ENCODE assay signal across 17 cellular contexts in the genomic region with DNA sequence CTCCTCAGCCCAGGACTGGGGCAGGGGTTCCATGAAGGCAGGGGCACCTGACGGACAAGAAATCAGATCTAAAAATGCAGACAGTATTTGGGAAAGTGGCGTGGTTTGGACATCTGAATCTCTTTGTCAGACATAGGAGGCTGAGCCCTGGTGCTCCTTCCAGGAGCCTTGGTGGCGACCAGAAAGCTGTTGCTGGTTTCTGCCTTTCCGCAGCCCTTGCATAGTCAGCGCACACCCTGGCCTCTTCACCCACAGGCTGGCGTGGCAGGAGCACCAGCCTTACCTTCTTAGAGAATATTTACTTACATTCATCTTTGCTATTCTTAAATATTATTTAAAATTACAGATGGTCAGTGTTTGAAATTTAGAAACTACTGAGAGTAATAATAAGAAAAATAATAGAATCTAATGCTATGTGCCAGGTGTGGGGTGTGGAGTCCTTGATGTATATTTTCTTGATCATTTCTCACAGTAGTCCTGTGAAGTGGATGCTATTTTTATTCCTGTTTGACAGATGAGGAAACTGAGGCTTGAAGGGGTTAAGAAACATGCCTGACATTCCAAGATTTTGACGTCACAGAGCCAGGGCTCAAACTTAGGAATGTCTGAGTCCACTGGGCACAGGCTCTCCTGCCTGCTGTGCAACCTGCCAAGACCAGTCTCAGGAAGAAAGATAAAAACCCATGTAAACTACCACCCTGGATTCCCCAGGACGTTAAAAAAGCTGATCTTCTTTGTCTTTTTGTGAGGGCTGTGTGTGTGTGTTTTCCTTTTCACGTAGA. TPM values are rescaled to one million over a fixed set of nuclear protein-coding genes. Genes with fewer than 3 reads are reported as not detected.
DNase-seq lines count a peak whose midpoint lies in the region; ATAC-seq and TF ChIP-seq lines count a peak whose summit lies in the region.
"Had no signal": no experiment of that assay in that cellular context is flagged by ENCODE, and none has a peak within 500 bp of the region (broad histone marks: within the 10 kb centered on the region; RNA-seq: fewer than 3 reads in every experiment).

No MANE protein-coding gene starts in this region.

- peaks cover 0 to 32% (median 14%) of the 10 kb centered on the region in 4 donors for H3K4me1 ChIP-seq in right lobe of liver
- H3K4me1 ChIP-seq in aorta (ENCODE audit: control insufficient read depth in 1 of 2, insufficient read depth in 2 of 2, low read length in 2 of 2) = no peaks in the 10 kb centered on the region

- H3K36me3 ChIP-seq in right lobe of liver (no peaks in the 10 kb centered on the region), aorta (ENCODE audit: control insufficient read depth in 1 of 2, insufficient read depth in 2 of 2, low read length in 1 of 2) (no peaks in the 10 kb centered on the region)

- H3K27ac Mint-ChIP-seq in activated T-cell treated with anti-CD3 and anti-CD28 coated beads, Interleukin-2, amount 50 U/mL, for 24 hours = no peak overlapping the region
- H3K27ac Mint-ChIP-seq: activated CD4-positive, alpha-beta T cell treated with anti-CD3 and anti-CD28 coated beads, Interleukin-2, amount 10 ng/mL, durations not matched to agents 7 days and 5 days; activated T-helper 17 cell treated with anti-CD3 and anti-CD28 coated beads, Interleukin-2, amount 50 U/mL, for 72 hours; T-helper 2 cell treated with Interferon-gamma antibody and Interleukin-4, amounts not matched to agents 5 μg/mL and 100 μg/mL, for 36 hours had no signal

- H3K4me3 ChIP-seq in right lobe of liver = no peak overlapping the region
- no peak overlapping the region for H3K4me3 ChIP-seq in aorta (ENCODE audit: low read length in 2 of 2)
- H3K4me3 ChIP-seq: GM12878 had no signal

- peaks cover 73% of the 10 kb centered on the region for H3K36me3 Mint-ChIP-seq in activated T-cell treated with anti-CD3 and anti-CD28 coated beads, Interleukin-2, amount 50 U/mL, for 24 hours (ENCODE audit: low read depth)

- no peak overlapping the region for H3K4me3 Mint-ChIP-seq in activated T-cell treated with anti-CD3 and anti-CD28 coated beads, Interleukin-2, amount 50 U/mL, for 24 hours
- H3K4me3 Mint-ChIP-seq: activated CD4-positive, alpha-beta T cell treated with anti-CD3 and anti-CD28 coated beads, Interleukin-2, amount 10 ng/mL, durations not matched to agents 7 days and 5 days; activated T-helper 17 cell treated with anti-CD3 and anti-CD28 coated beads, Interleukin-2, amount 50 U/mL, for 72 hours; central memory CD8-positive, alpha-beta T cell; T-helper 2 cell treated with Interferon-gamma antibody and Interleukin-4, amounts not matched to agents 5 μg/mL and 100 μg/mL, for 36 hours had no signal

- no peaks in the 10 kb centered on the region for H3K9me3 ChIP-seq in right lobe of liver
- H3K9me3 ChIP-seq in aorta (ENCODE audit: control insufficient read depth, low read length) = no peaks in the 10 kb centered on the region

- peak overlapping the region in 2 of 3 donors; percentile 91 for H3K27ac ChIP-seq in right lobe of liver
- peak overlapping the region; percentile 16 to 38 for H3K27ac ChIP-seq in aorta (ENCODE audit: low read depth in 1 of 2, low read length in 2 of 2)
- H3K27ac ChIP-seq: foreskin keratinocyte had no signal

- peaks cover 2% of the 10 kb centered on the region for H3K9me3 Mint-ChIP-seq in activated T-cell treated with anti-CD3 and anti-CD28 coated beads, Interleukin-2, amount 50 U/mL, for 24 hours
- H3K9me3 Mint-ChIP-seq: activated T-helper 17 cell treated with anti-CD3 and anti-CD28 coated beads, Interleukin-2, amount 50 U/mL, for 72 hours; central memory CD8-positive, alpha-beta T cell; T-helper 2 cell treated with Interferon-gamma antibody and Interleukin-4, amounts not matched to agents 5 μg/mL and 100 μg/mL, for 36 hours had no signal

- no peak for ATAC-seq in right lobe of liver
- no peak for ATAC-seq in aorta (ENCODE audit: low FRiP score)
- ATAC-seq: activated T-helper 17 cell treated with anti-CD3 and anti-CD28 coated beads, Interleukin-2, amount 50 U/mL, for 72 hours; foreskin keratinocyte; GM12878 had no signal

- no peak for TF ChIP-seq CTCF in right lobe of liver (IDR thresholded peaks at IDR 0.05)

- DNase-seq in activated T-cell treated with anti-CD3 and anti-CD28 coated beads, Interleukin-2, amount 50 U/mL, for 24 hours = peak; percentile 8
- DNase-seq in activated T-cell treated with anti-CD3 and anti-CD28 coated beads for 4 hours (no peak), dermis blood vessel endothelial cell (peak; percentile 44), right lobe of liver (no peak), aorta (peak; percentile 57 to 76), SIG-M5 (lab: John Stamatoyannopoulos, UW) (no peak), RPMI8226 (no peak), Ammon's horn (ENCODE audit: low spot score) (no peak)
- DNase-seq: 8988T; activated CD4-positive, alpha-beta T cell treated with anti-CD3 and anti-CD28 coated beads, Interleukin-2, amount 10 ng/mL, durations not matched to agents 7 days and 5 days; MV-4-11; OCI-M1 had no signal

- H3K4me1 Mint-ChIP-seq in activated T-cell treated with anti-CD3 and anti-CD28 coated beads, Interleukin-2, amount 50 U/mL, for 24 hours (ENCODE audit: low read depth) = peaks cover 44% of the 10 kb centered on the region

- no peaks in the 10 kb centered on the region for H3K27me3 Mint-ChIP-seq in activated T-cell treated with anti-CD3 and anti-CD28 coated beads, Interleukin-2, amount 50 U/mL, for 24 hours
- H3K27me3 Mint-ChIP-seq: activated CD4-positive, alpha-beta T cell treated with anti-CD3 and anti-CD28 coated beads, Interleukin-2, amount 10 ng/mL, durations not matched to agents 7 days and 5 days; activated T-helper 17 cell treated with anti-CD3 and anti-CD28 coated beads, Interleukin-2, amount 50 U/mL, for 72 hours; central memory CD8-positive, alpha-beta T cell had no signal

- 76% methylated on average over 9 of the region's 9 CpGs for WGBS in right lobe of liver (ENCODE audit: insufficient coverage, low coverage, low lambda C conversion rate, missing lambda C conversion rate)
- WGBS in aorta, 2 donors = 50 to 63% methylated on average over 9 of the region's 9 CpGs

- no peak for TF ChIP-seq POLR2A in right lobe of liver (IDR thresholded peaks at IDR 0.05)

- intact Hi-C loops in right lobe of liver (cut with DNase I) (loop anchor here in 1 of 2 donors (10.0 kb wide), 1 partner anchor 121 kb away; no protein-coding TSS in a partner anchor), aorta (cut with DNase I) (no loop called here)

- no peaks in the 10 kb centered on the region for H3K27me3 ChIP-seq in right lobe of liver
- no peaks in the 10 kb centered on the region for H3K27me3 ChIP-seq in aorta (ENCODE audit: control insufficient read depth in 1 of 2, insufficient read depth in 2 of 2, low read length in 1 of 2)
- H3K27me3 ChIP-seq: foreskin keratinocyte had no signal

RNA-seq across cellular contexts. Expression of gene TBC1D22A, which starts 51.6 kb away (rescaled TPM):
- total RNA-seq in dermis blood vessel endothelial cell (19.4 and 23.8 TPM in 2 replicates), right lobe of liver (10 to 100 TPM; 10.9 to 18.1 (median 14.0) TPM), aorta (10 to 100 TPM; 21.1 to 37.1 TPM)
- polyA plus RNA-seq in aorta = 10 to 100 TPM; 10.8 to 14.7 TPM

Comparison
In these comparisons a context has a peak if more than half of its experiments do, and no peak if none do; other contexts are left out.
1. DNase-seq: peak in activated T-cell treated with anti-CD3 and anti-CD28 coated beads, Interleukin-2, amount 50 U/mL, for 24 hours (single experiment), dermis blood vessel endothelial cell (single experiment) and aorta (2 of 2); none in activated T-cell treated with anti-CD3 and anti-CD28 coated beads for 4 hours (single experiment), right lobe of liver (0 of 3), SIG-M5 (single experiment), RPMI8226 (single experiment) and Ammon's horn (single experiment).